Comparison of ENCODE assay signal across 9 cellular contexts in genomic region chr1:241834733-241835377, GRCh38. TPM values are rescaled to one million over a fixed set of nuclear protein-coding genes. Genes with fewer than 3 reads are reported as not detected.
DNase-seq lines count a peak whose midpoint lies in the region; ATAC-seq, FAIRE-seq and TF ChIP-seq lines count a peak whose summit lies in the region.
"Had no signal": no experiment of that assay in that cellular context is flagged by ENCODE, and none has a peak within 500 bp of the region (broad histone marks: within the 10 kb centered on the region; RNA-seq: fewer than 3 reads in every experiment).

No MANE protein-coding gene starts in this region.

- no peaks in the 10 kb centered on the region for H3K4me1 ChIP-seq in Caco-2

- TF ChIP-seq RAD21 in Ishikawa (IDR thresholded peaks at IDR 0.05; ENCODE audit: low read depth) = peak; percentile 47

- no peak for ATAC-seq in HG03457 (IDR thresholded peaks at IDR 0.05; ENCODE audit: unreplicated experiment)

- H3K27ac Mint-ChIP-seq in Caco-2 (ENCODE audit: unreplicated experiment) = no peak overlapping the region
- H3K27ac Mint-ChIP-seq in activated T-helper 2 cell treated with anti-CD3 and anti-CD28 coated beads, Interferon-gamma antibody, Interleukin-2, Interleukin-4, amounts not matched to agents 10 μg/mL and 5 μg/mL and 100 μg/mL, durations not matched to agents 14 hours and 24 hours and 36 hours = no peak overlapping the region
- H3K27ac Mint-ChIP-seq: IgD-negative memory B cell had no signal

- intact Hi-C loops in Caco-2 (cut with micrococcal nuclease; ENCODE audit: unreplicated experiment) = loop anchor here (1.0 kb wide), 3 partner anchors 224 to 304 kb away; no protein-coding TSS in a partner anchor
- intact Hi-C loops in activated T-helper 2 cell treated with anti-CD3 and anti-CD28 coated beads, Interferon-gamma antibody, Interleukin-2, Interleukin-4, amounts not matched to agents 10 μg/mL and 5 μg/mL and 100 μg/mL, durations not matched to agents 14 hours and 24 hours and 36 hours (cut with micrococcal nuclease) = no loop called here

- peak; percentile 68 to 79 for TF ChIP-seq CTCF in Caco-2 (IDR thresholded peaks at IDR 0.05; ENCODE audit: insufficient read depth in 1 of 2, low read depth in 1 of 2, low read length in 1 of 2, severe bottlenecking in 1 of 2, unreplicated experiment in 1 of 2)

- H3K4me3 Mint-ChIP-seq in Caco-2 (ENCODE audit: unreplicated experiment) = no peak overlapping the region
- H3K4me3 Mint-ChIP-seq in activated T-helper 2 cell treated with anti-CD3 and anti-CD28 coated beads, Interferon-gamma antibody, Interleukin-2, Interleukin-4, amounts not matched to agents 10 μg/mL and 5 μg/mL and 100 μg/mL, durations not matched to agents 14 hours and 24 hours and 36 hours (ENCODE audit: low read depth) = no peak overlapping the region
- H3K4me3 Mint-ChIP-seq: IgD-negative memory B cell had no signal

- no peaks in the 10 kb centered on the region for H3K36me3 Mint-ChIP-seq in Caco-2 (ENCODE audit: insufficient read depth, unreplicated experiment)
- no peaks in the 10 kb centered on the region for H3K36me3 Mint-ChIP-seq in activated T-helper 2 cell treated with anti-CD3 and anti-CD28 coated beads, Interferon-gamma antibody, Interleukin-2, Interleukin-4, amounts not matched to agents 10 μg/mL and 5 μg/mL and 100 μg/mL, durations not matched to agents 14 hours and 24 hours and 36 hours (ENCODE audit: low read depth)

- H3K4me3 ChIP-seq in Caco-2 (ENCODE audit: low read depth, low read length) = no peak overlapping the region

- H3K9me3 Mint-ChIP-seq in Caco-2 (ENCODE audit: unreplicated experiment) = no peaks in the 10 kb centered on the region
- no peaks in the 10 kb centered on the region for H3K9me3 Mint-ChIP-seq in activated T-helper 2 cell treated with anti-CD3 and anti-CD28 coated beads, Interferon-gamma antibody, Interleukin-2, Interleukin-4, amounts not matched to agents 10 μg/mL and 5 μg/mL and 100 μg/mL, durations not matched to agents 14 hours and 24 hours and 36 hours

- FAIRE-seq in TTC549 (lab: Jason Lieb, UNC) = peak; percentile 98

- H3K27me3 ChIP-seq in Caco-2 (replicated peaks; ENCODE audit: control insufficient read depth, insufficient read depth, low read length) = no peaks in the 10 kb centered on the region

- H3K4me1 Mint-ChIP-seq in Caco-2 (ENCODE audit: low read depth, unreplicated experiment) = peaks cover 10% of the 10 kb centered on the region
- H3K4me1 Mint-ChIP-seq in activated T-helper 2 cell treated with anti-CD3 and anti-CD28 coated beads, Interferon-gamma antibody, Interleukin-2, Interleukin-4, amounts not matched to agents 10 μg/mL and 5 μg/mL and 100 μg/mL, durations not matched to agents 14 hours and 24 hours and 36 hours (ENCODE audit: low read depth) = peaks cover 2% of the 10 kb centered on the region

- H3K9me3 ChIP-seq in Caco-2 = no peaks in the 10 kb centered on the region

- POLR2A ChIA-PET in Caco-2 (lab: Charles Lee) = no interaction called here

- TF ChIP-seq EP300 in Ishikawa (IDR thresholded peaks at IDR 0.05; ENCODE audit: borderline replicate concordance) = no peak

- H3K36me3 ChIP-seq in Caco-2 (ENCODE audit: control insufficient read depth, insufficient read depth, low read length) = no peaks in the 10 kb centered on the region

- peaks cover 4% of the 10 kb centered on the region for H3K27me3 Mint-ChIP-seq in Caco-2 (ENCODE audit: insufficient read depth, unreplicated experiment)
- H3K27me3 Mint-ChIP-seq in activated T-helper 2 cell treated with anti-CD3 and anti-CD28 coated beads, Interferon-gamma antibody, Interleukin-2, Interleukin-4, amounts not matched to agents 10 μg/mL and 5 μg/mL and 100 μg/mL, durations not matched to agents 14 hours and 24 hours and 36 hours (ENCODE audit: low read depth) = peaks cover 21% of the 10 kb centered on the region

- BruUV-seq in Caco-2 (replicated peaks; lab: Mats Ljungman, UMichigan) = no TSS peak

- CTCF ChIA-PET in Caco-2 (lab: Charles Lee) = no interaction called here

- peak in 1 of 2 experiments; percentile 23 for DNase-seq in Caco-2
- peak; percentile 76 for DNase-seq in iris pigment epithelial cell (ENCODE audit: low read depth)
- DNase-seq in activated CD4-positive, CD25-positive, alpha-beta regulatory T cell treated with anti-CD3 and anti-CD28 coated beads, Interleukin-2, amount 50 U/mL, for 72 hours = no peak
- DNase-seq in activated T-helper 2 cell treated with anti-CD3 and anti-CD28 coated beads, Interferon-gamma antibody, Interleukin-2, Interleukin-4, amounts not matched to agents 10 μg/mL and 5 μg/mL and 100 μg/mL, durations not matched to agents 14 hours and 24 hours and 36 hours (ENCODE audit: low spot score) = no peak
- DNase-seq in effector CD4-positive, alpha-beta T cell = no peak

TF ChIP-seq in Ishikawa, 13 proteins besides CTCF, POLR2A, EP300 and RAD21:
- TF ChIP-seq ZBTB7A (IDR thresholded peaks at IDR 0.05; ENCODE audit: low read depth) (no peak), FOXM1 (IDR thresholded peaks at IDR 0.05; ENCODE audit: borderline replicate concordance, low read depth) (no peak), CREB1 (IDR thresholded peaks at IDR 0.05; ENCODE audit: low read depth) (no peak), REST (IDR thresholded peaks at IDR 0.05; ENCODE audit: low read depth) (no peak), TCF12 (IDR thresholded peaks at IDR 0.05; ENCODE audit: low read depth) (no peak), NFIC (IDR thresholded peaks at IDR 0.05) (no peak), EGR1 (IDR thresholded peaks at IDR 0.05) (no peak), CEBPB (IDR thresholded peaks at IDR 0.05) (no peak), MAX (IDR thresholded peaks at IDR 0.05) (no peak), TEAD4 (IDR thresholded peaks at IDR 0.05) (no peak), TAF1 (IDR thresholded peaks at IDR 0.05; ENCODE audit: low read depth) (no peak), YY1 (IDR thresholded peaks at IDR 0.05; ENCODE audit: low read depth) (no peak)

RNA-seq across cellular contexts. Expression of gene EXO1, which starts 13.1 kb away (rescaled TPM):
- total RNA-seq in Caco-2 (2022) = 18.5 and 19.6 TPM in 2 replicates
- total RNA-seq in activated T-helper 2 cell treated with anti-CD3 and anti-CD28 coated beads, Interferon-gamma antibody, Interleukin-2, Interleukin-4, amounts not matched to agents 10 μg/mL and 5 μg/mL and 100 μg/mL, durations not matched to agents 14 hours and 24 hours and 36 hours = 49.2 and 52.5 TPM in 2 replicates
